In the genomic region with DNA sequence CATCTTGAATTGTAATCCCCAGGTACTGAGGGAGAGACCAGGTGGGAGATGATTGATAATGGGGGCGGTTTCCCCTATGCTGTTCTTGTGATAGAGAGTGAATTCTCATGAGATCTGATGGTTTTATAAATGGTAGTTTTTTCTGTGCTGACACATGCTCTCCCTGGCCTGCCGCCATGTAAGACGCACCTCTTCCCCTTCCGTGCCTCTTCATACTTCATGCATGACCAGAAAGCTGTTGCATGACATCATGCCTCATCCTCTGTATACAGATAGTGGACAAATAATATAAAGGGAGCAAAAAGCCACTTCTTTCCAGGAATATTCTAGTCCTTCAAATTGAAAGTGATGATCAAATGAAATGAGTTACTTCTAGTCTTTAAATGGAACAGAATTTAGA, we compare ENCODE assay signal across 1 cellular context.
TF ChIP-seq lines count a peak whose summit lies in the region.

No MANE protein-coding gene starts in this region.

TF ChIP-seq in HepG2, 621 proteins besides CTCF, POLR2A, EP300 and RAD21 (continued from another document):
- TF ChIP-seq ZNF280B (CRISPR knock-in tag; IDR thresholded peaks at IDR 0.05; ENCODE audit: borderline replicate concordance) (no peak), ZNF773 (CRISPR knock-in tag; IDR thresholded peaks at IDR 0.05; ENCODE audit: borderline replicate concordance) (no peak)
